Comparison of ENCODE assay signal across 26 cellular contexts in the genomic region with DNA sequence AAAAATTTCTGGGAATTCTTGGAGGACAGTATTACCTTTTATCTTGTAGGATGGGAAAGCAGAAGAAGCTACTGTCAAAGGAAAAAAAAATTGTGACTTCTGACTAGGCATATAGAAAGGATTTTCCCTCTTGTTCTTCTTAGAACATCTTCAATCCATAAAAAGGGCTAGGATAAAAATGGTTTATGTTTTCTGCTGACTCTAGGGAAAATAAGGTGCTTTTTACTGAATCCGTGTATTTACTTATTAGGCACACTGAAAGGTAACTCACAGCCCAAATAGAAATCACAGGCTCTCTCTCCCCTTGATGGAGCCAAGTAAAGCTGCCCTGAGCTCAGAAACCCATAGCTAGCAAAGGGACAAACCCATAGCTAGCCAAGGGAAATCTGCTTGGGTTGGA.
"Had no signal": no experiment of that assay in that cellular context is flagged by ENCODE, and none has a peak within 500 bp of the region (broad histone marks: within the 10 kb centered on the region; RNA-seq: fewer than 3 reads in every experiment).

No MANE protein-coding gene starts in this region.

- ATAC-seq: left cardiac atrium; left lobe of liver; mucosa of descending colon; naive thymus-derived CD4-positive, alpha-beta T cell; natural killer cell treated with Interleukin-12 subunit alpha and Interleukin-12 subunit beta and Interleukin-15 and Interleukin-18, amount 100 ng/mL, for 72 hours; sciatic nerve; stimulated activated naive B cell treated with anti-CD40 and anti-IgM and Interleukin-4, amounts not matched to agents 10 μg/mL and 1 μg/mL and 100 μg/mL, for 72 hours; stimulated activated naive CD8-positive, alpha-beta T cell treated with anti-CD3 and anti-CD28 coated beads, Interleukin-15, Interleukin-2, amounts not matched to agents 100 U/mL and 50 U/mL, for 24 hours had no signal

- H3K36me3 ChIP-seq: ovary had no signal

- H3K4me1 ChIP-seq: testis, thyroid gland, vagina had no signal

- H3K27ac ChIP-seq: ovary, right atrium auricular region, skin epidermis, stomach, testis, thyroid gland, transverse colon, vagina had no signal

- H3K27me3 ChIP-seq: ovary, right atrium auricular region, stomach, testis, thyroid gland, transverse colon, upper lobe of left lung, vagina had no signal

- H3K9me3 ChIP-seq: mucosa of descending colon, ovary, right atrium auricular region, stomach, testis, thyroid gland, transverse colon, upper lobe of left lung, vagina had no signal

- DNase-seq: hippocampal formation; kidney glomerular epithelial cell; left cardiac atrium; midbrain; mucosa of descending colon; naive thymus-derived CD4-positive, alpha-beta T cell; ovary; stimulated activated CD4-positive, alpha-beta T cell treated with anti-CD3 and anti-CD28 coated beads, Interleukin-12 subunit alpha, Interleukin-12 subunit beta, amount 100 ng/mL, for 4 hours; stimulated activated CD4-positive, alpha-beta T cell treated with anti-CD3 and anti-CD28 coated beads, Interleukin-15, amount 100 ng/mL, for 24 hours; stimulated activated CD4-positive, alpha-beta T cell treated with anti-CD3 and anti-CD28 coated beads, Interleukin-2, amount 100 ng/mL, for 24 hours; stimulated activated CD4-positive, alpha-beta T cell treated with anti-CD3 and anti-CD28 coated beads, Interleukin-4, amount 100 ng/mL, for 1 hour; stimulated activated naive B cell treated with anti-CD40 and anti-IgM and Interleukin-4, amounts not matched to agents 10 μg/mL and 1 μg/mL and 100 μg/mL, for 72 hours; stimulated activated naive CD8-positive, alpha-beta T cell treated with anti-CD3 and anti-CD28 coated beads, Interleukin-15, Interleukin-2, amounts not matched to agents 100 U/mL and 50 U/mL, for 24 hours; stomach; testis; thyroid gland; transverse colon; upper lobe of left lung had no signal

- H3K4me3 ChIP-seq: lung, mucosa of descending colon, ovary, right atrium auricular region, skin epidermis, stomach, testis, thyroid gland, transverse colon, upper lobe of left lung, vagina had no signal

- FAIRE-seq: keratinocyte had no signal
